In the genomic region with DNA sequence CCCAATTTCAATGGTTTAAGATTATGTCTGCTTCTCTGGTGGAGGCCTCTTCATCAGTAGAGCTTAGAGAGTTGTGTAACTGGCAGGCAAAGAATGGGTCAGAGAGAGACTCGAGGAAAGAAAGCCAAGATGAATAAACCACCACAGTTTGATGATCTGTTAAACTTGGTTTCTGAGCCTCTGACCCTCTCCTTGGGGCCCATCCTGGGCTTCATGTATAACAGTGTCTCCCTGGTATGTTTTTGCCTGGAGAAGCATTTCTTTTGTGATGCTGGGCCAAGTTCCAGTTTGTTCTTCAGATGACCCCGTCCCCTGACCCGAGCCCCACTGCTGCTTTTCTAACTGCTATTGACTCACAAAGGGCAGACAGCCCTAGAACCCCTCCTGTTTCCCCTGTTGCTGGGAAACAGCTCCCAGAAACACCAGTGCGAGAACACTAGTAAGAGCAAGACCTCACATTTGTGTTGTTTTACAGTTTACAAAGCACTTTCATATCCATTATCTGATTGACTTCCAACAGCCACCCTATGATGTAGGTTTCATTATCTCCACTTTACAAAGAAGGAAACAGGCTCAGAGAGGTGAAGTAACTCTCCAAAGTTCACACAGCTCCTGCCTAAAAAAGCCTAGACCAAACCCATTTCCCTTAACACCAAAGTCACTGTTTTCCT, we compare ENCODE assay signal across 1 cellular context.
A peak's percentile ranks its signal among the peaks of the same experiment; 100 is the strongest.
TF ChIP-seq lines count a peak whose summit lies in the region.

No MANE protein-coding gene starts in this region.

TF ChIP-seq in K562, 482 proteins besides CTCF, POLR2A, EP300 and RAD21 (continued from another document):
- 0 out of 4 replicates have a peak, but pooled peaks of 1 of the 2 experiments have one; percentile 13 for TF ChIP-seq FOXK2 (conservative IDR thresholded peaks at IDR 0.05 in 1 of 2, IDR thresholded peaks at IDR 0.05 in 1 of 2; ENCODE audit: low read depth in 2 of 2)
- TF ChIP-seq IRF2 (CRISPR knock-in tag; IDR thresholded peaks at IDR 0.05) = no peak
- TF ChIP-seq, protein P1, sequence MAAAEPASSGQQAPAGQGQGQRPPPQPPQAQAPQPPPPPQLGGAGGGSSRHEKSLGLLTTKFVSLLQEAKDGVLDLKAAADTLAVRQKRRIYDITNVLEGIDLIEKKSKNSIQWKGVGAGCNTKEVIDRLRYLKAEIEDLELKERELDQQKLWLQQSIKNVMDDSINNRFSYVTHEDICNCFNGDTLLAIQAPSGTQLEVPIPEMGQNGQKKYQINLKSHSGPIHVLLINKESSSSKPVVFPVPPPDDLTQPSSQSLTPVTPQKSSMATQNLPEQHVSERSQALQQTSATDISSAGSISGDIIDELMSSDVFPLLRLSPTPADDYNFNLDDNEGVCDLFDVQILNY (CRISPR knock-in tag; IDR thresholded peaks at IDR 0.05) = no peak
- TF ChIP-seq, protein P2, sequence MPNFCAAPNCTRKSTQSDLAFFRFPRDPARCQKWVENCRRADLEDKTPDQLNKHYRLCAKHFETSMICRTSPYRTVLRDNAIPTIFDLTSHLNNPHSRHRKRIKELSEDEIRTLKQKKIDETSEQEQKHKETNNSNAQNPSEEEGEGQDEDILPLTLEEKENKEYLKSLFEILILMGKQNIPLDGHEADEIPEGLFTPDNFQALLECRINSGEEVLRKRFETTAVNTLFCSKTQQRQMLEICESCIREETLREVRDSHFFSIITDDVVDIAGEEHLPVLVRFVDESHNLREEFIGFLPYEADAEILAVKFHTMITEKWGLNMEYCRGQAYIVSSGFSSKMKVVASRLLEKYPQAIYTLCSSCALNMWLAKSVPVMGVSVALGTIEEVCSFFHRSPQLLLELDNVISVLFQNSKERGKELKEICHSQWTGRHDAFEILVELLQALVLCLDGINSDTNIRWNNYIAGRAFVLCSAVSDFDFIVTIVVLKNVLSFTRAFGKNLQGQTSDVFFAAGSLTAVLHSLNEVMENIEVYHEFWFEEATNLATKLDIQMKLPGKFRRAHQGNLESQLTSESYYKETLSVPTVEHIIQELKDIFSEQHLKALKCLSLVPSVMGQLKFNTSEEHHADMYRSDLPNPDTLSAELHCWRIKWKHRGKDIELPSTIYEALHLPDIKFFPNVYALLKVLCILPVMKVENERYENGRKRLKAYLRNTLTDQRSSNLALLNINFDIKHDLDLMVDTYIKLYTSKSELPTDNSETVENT (CRISPR knock-in tag; IDR thresholded peaks at IDR 0.05) = no peak
- no peak for TF ChIP-seq NFE2 (IDR thresholded peaks at IDR 0.05; ENCODE audit: low read depth)
- TF ChIP-seq FOXJ2 (tag; IDR thresholded peaks at IDR 0.05) = peak; percentile 75
- TF ChIP-seq ZNF253 (CRISPR knock-in tag; conservative IDR thresholded peaks at IDR 0.05) = no peak
- TF ChIP-seq, protein P3, sequence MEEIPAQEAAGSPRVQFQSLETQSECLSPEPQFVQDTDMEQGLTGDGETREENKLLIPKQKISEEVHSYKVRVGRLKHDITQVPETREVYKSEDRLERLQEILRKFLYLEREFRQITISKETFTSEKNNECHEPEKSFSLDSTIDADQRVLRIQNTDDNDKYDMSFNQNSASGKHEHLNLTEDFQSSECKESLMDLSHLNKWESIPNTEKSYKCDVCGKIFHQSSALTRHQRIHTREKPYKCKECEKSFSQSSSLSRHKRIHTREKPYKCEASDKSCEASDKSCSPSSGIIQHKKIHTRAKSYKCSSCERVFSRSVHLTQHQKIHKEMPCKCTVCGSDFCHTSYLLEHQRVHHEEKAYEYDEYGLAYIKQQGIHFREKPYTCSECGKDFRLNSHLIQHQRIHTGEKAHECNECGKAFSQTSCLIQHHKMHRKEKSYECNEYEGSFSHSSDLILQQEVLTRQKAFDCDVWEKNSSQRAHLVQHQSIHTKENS (CRISPR knock-in tag; IDR thresholded peaks at IDR 0.05) = no peak
- no peak for TF ChIP-seq KLF10 (CRISPR knock-in tag; IDR thresholded peaks at IDR 0.05)
- TF ChIP-seq ILF3 (IDR thresholded peaks at IDR 0.05; ENCODE audit: borderline replicate concordance) = no peak
- no peak for TF ChIP-seq NCOR1 (IDR thresholded peaks at IDR 0.05)
- no peak for TF ChIP-seq ZNF239 (CRISPR knock-in tag; IDR thresholded peaks at IDR 0.05)
- TF ChIP-seq FOXP1 (CRISPR knock-in tag; IDR thresholded peaks at IDR 0.05) = no peak
- no peak for TF ChIP-seq ZC3H8 (IDR thresholded peaks at IDR 0.05)
- TF ChIP-seq TAF1 (IDR thresholded peaks at IDR 0.05; ENCODE audit: control insufficient read depth, extremely low read depth, insufficient read depth, low read length, severe bottlenecking) = no peak
- TF ChIP-seq ESRRA (IDR thresholded peaks at IDR 0.05; ENCODE audit: borderline replicate concordance, low read depth) = peak; percentile 40; the same call in 1 of the 2 replicates
- peak; percentile 65; the same call in 1 of the 2 replicates for TF ChIP-seq ADNP (tag; IDR thresholded peaks at IDR 0.05)
- no peak for TF ChIP-seq HNRNPL (IDR thresholded peaks at IDR 0.05; ENCODE audit: low read depth, low read length)
- TF ChIP-seq XRCC5 (IDR thresholded peaks at IDR 0.05; ENCODE audit: low read depth, low read length) = no peak
- TF ChIP-seq NR2C1 (IDR thresholded peaks at IDR 0.05) = no peak; the same call in 1 of the 2 replicates
- peak; percentile 24; the same call in 1 of the 2 replicates for TF ChIP-seq NR2C1 (tag; IDR thresholded peaks at IDR 0.05)
- no peak for TF ChIP-seq BDP1 (IDR thresholded peaks at IDR 0.05; ENCODE audit: insufficient read depth, insufficient read length)
- TF ChIP-seq HDGF (IDR thresholded peaks at IDR 0.05) = no peak
- TF ChIP-seq NFATC3 (IDR thresholded peaks at IDR 0.05) = no peak
- TF ChIP-seq KDM1A (IDR thresholded peaks at IDR 0.05) = peak; percentile 56 to 78; a peak in 3 of 4 replicates
- no peak for TF ChIP-seq PYGO2 (tag; IDR thresholded peaks at IDR 0.05)
- TF ChIP-seq RBM22 (IDR thresholded peaks at IDR 0.05; ENCODE audit: low read depth, low read length, poor library complexity, severe bottlenecking) = no peak
- no peak for TF ChIP-seq JUND (IDR thresholded peaks at IDR 0.05; ENCODE audit: borderline replicate concordance, low read depth, low read length)
- TF ChIP-seq JUND (tag; IDR thresholded peaks at IDR 0.05; ENCODE audit: borderline replicate concordance, low read depth, low read length) = 0 out of 3 replicates have a peak, but pooled peaks have one; percentile 13
- TF ChIP-seq, protein P4, sequence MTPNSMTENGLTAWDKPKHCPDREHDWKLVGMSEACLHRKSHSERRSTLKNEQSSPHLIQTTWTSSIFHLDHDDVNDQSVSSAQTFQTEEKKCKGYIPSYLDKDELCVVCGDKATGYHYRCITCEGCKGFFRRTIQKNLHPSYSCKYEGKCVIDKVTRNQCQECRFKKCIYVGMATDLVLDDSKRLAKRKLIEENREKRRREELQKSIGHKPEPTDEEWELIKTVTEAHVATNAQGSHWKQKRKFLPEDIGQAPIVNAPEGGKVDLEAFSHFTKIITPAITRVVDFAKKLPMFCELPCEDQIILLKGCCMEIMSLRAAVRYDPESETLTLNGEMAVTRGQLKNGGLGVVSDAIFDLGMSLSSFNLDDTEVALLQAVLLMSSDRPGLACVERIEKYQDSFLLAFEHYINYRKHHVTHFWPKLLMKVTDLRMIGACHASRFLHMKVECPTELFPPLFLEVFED (CRISPR knock-in tag; conservative IDR thresholded peaks at IDR 0.05) = no peak
- peak; percentile 57 for TF ChIP-seq RFX1 (IDR thresholded peaks at IDR 0.05)
- TF ChIP-seq ZFP36 (IDR thresholded peaks at IDR 0.05; ENCODE audit: low read depth, low read length, partially characterized antibody) = peak; percentile 91
- no peak for TF ChIP-seq NR2C2 (CRISPR knock-in tag; IDR thresholded peaks at IDR 0.05)
- TF ChIP-seq NR2C2 (tag; IDR thresholded peaks at IDR 0.05) = peak; percentile 62; the same call in 1 of the 2 replicates
- no peak for TF ChIP-seq XRCC4 (IDR thresholded peaks at IDR 0.05; ENCODE audit: extremely low read depth, insufficient read depth, insufficient read length)
- peak; percentile 75; the same call in 1 of the 2 replicates for TF ChIP-seq HDAC2 (IDR thresholded peaks at IDR 0.05)
- no peak for TF ChIP-seq ZNF41 (CRISPR knock-in tag; conservative IDR thresholded peaks at IDR 0.05)
- peak; percentile 84 for TF ChIP-seq SMARCA5 (IDR thresholded peaks at IDR 0.05)
